20 cellular contexts compared by ENCODE assay signal in genomic region chr13:44147222-44147621, GRCh38.
DNase-seq lines count a peak whose midpoint lies in the region; ATAC-seq lines count a peak whose summit lies in the region.
"Had no signal": no experiment of that assay in that cellular context is flagged by ENCODE, and none has a peak within 500 bp of the region (broad histone marks: within the 10 kb centered on the region; RNA-seq: fewer than 3 reads in every experiment).

No MANE protein-coding gene starts in this region.

- H3K36me3 Mint-ChIP-seq in T-cell: no peaks in the 10 kb centered on the region
- H3K36me3 Mint-ChIP-seq: CD14-positive monocyte had no signal

- CTCF ChIA-PET in T-cell (lab: Charles Lee): no interaction called here

- no peak overlapping the region for H3K4me3 Mint-ChIP-seq in T-cell
- H3K4me3 Mint-ChIP-seq: CD14-positive monocyte had no signal

- H3K27ac Mint-ChIP-seq in T-cell: no peak overlapping the region

- H3K9me3 Mint-ChIP-seq in T-cell: no peaks in the 10 kb centered on the region
- H3K9me3 Mint-ChIP-seq: CD14-positive monocyte had no signal

- DNase-seq in COR-L47 (lab: John Stamatoyannopoulos, UW) (peak; percentile 43), NCI-H146 (lab: John Stamatoyannopoulos, UW) (peak; percentile 34), SW480 (ENCODE audit: low spot score) (peak; percentile 16), renal cortical epithelial cell (ENCODE audit: low read depth) (peak; percentile 40), T-cell (no peak)
- no peak for DNase-seq in activated effector memory CD4-positive, alpha-beta T cell treated with anti-CD3 and anti-CD28 coated beads, Interleukin-2, amount 50 U/mL, for 16 hours
- DNase-seq: AML-193, EL, GF-D8, Karpas-422, NCI-H1436, NCI-H2029 treated with DMSO at 0.1 percent for 48 hours, NCI-H2171, NCI-H345, NCI-H524 treated with DMSO at 0.1 percent for 48 hours, PC-9, RPMI8226, SHP77 had no signal

- peaks cover 5 to 12% (median 5%) of the 10 kb centered on the region in 3 donors for H3K4me1 Mint-ChIP-seq in T-cell

- peaks cover 1 to 3% of the 10 kb centered on the region in 2 donors for H3K27me3 Mint-ChIP-seq in T-cell

- POLR2A ChIA-PET in T-cell (lab: Charles Lee): no interaction called here

- no peak for ATAC-seq in HG02798 (IDR thresholded peaks at IDR 0.05; ENCODE audit: poor library complexity, unreplicated experiment)
- no peak for ATAC-seq in T-cell (replicated peaks in 1 of 4)

Comparison
In these comparisons a context has a peak if more than half of its experiments do, and no peak if none do; other contexts are left out.
1. DNase-seq: peak in COR-L47 (single experiment), NCI-H146 (single experiment), SW480 (single experiment) and renal cortical epithelial cell (single experiment); none in T-cell (0 of 34) and activated effector memory CD4-positive, alpha-beta T cell treated with anti-CD3 and anti-CD28 coated beads, Interleukin-2, amount 50 U/mL, for 16 hours (single experiment).